13 cellular contexts compared by ENCODE assay signal in genomic region chr5:72557576-72558336, GRCh38. TPM values are rescaled to one million over a fixed set of nuclear protein-coding genes. Genes with fewer than 3 reads are reported as not detected.
DNase-seq lines count a peak whose midpoint lies in the region; ATAC-seq and TF ChIP-seq lines count a peak whose summit lies in the region.
"Had no signal": no experiment of that assay in that cellular context is flagged by ENCODE, and none has a peak within 500 bp of the region (broad histone marks: within the 10 kb centered on the region; RNA-seq: fewer than 3 reads in every experiment).

No MANE protein-coding gene starts in this region.

- H3K9me3 ChIP-seq in naive thymus-derived CD4-positive, alpha-beta T cell (ENCODE audit: control insufficient read depth in 2 of 3, low read length in 3 of 3) = no peaks in the 10 kb centered on the region
- H3K9me3 ChIP-seq in tibial artery = no peaks in the 10 kb centered on the region

- no peak overlapping the region for H3K4me3 ChIP-seq in naive thymus-derived CD4-positive, alpha-beta T cell (ENCODE audit: low read length)
- H3K4me3 ChIP-seq in tibial artery = no peak overlapping the region

- peak overlapping the region; percentile 56 for H3K4me3 Mint-ChIP-seq in activated CD4-positive, alpha-beta T cell treated with anti-CD3 and anti-CD28 coated beads, Interleukin-2, amount 10 ng/mL, durations not matched to agents 24 days and 14 days
- H3K4me3 Mint-ChIP-seq in naive thymus-derived CD4-positive, alpha-beta T cell = peak overlapping the region in 7 of 10 donors; percentile 10 to 85 (median 81)

- no peaks in the 10 kb centered on the region for H3K4me1 ChIP-seq in naive thymus-derived CD4-positive, alpha-beta T cell (ENCODE audit: control insufficient read depth in 2 of 2, insufficient read depth in 2 of 2, low read length in 2 of 2)
- peaks cover 0 to 16% (median 10%) of the 10 kb centered on the region in 4 donors for H3K4me1 ChIP-seq in tibial artery

- no peaks in the 10 kb centered on the region for H3K27me3 ChIP-seq in naive thymus-derived CD4-positive, alpha-beta T cell (ENCODE audit: control insufficient read depth in 2 of 2, insufficient read depth in 2 of 2, low read length in 2 of 2)
- H3K27me3 ChIP-seq in tibial artery = no peaks in the 10 kb centered on the region

- intact Hi-C loops in activated CD4-positive, alpha-beta T cell treated with anti-CD3 and anti-CD28 coated beads, Interleukin-2, amount 10 ng/mL, durations not matched to agents 24 days and 14 days (cut with micrococcal nuclease) = no loop called here
- intact Hi-C loops in naive thymus-derived CD4-positive, alpha-beta T cell (cut with micrococcal nuclease) = no loop called here
- intact Hi-C loops in tibial artery (cut with DNase I; ENCODE audit: low total_unique reads) = no loop called here

- peaks cover 32% of the 10 kb centered on the region for H3K27me3 Mint-ChIP-seq in activated CD4-positive, alpha-beta T cell treated with anti-CD3 and anti-CD28 coated beads, Interleukin-2, amount 10 ng/mL, durations not matched to agents 24 days and 14 days
- H3K27me3 Mint-ChIP-seq in naive thymus-derived CD4-positive, alpha-beta T cell = peaks cover 35 to 61% (median 43%) of the 10 kb centered on the region in 5 donors

- H3K36me3 Mint-ChIP-seq in activated CD4-positive, alpha-beta T cell treated with anti-CD3 and anti-CD28 coated beads, Interleukin-2, amount 10 ng/mL, durations not matched to agents 24 days and 14 days (ENCODE audit: low read depth) = no peaks in the 10 kb centered on the region
- no peaks in the 10 kb centered on the region for H3K36me3 Mint-ChIP-seq in naive thymus-derived CD4-positive, alpha-beta T cell

- no peaks in the 10 kb centered on the region for H3K9me3 Mint-ChIP-seq in activated CD4-positive, alpha-beta T cell treated with anti-CD3 and anti-CD28 coated beads, Interleukin-2, amount 10 ng/mL, durations not matched to agents 24 days and 14 days
- H3K9me3 Mint-ChIP-seq in naive thymus-derived CD4-positive, alpha-beta T cell = peaks cover 0 to 2% (median 0%) of the 10 kb centered on the region in 11 donors
- H3K9me3 Mint-ChIP-seq: activated CD4-positive, alpha-beta T cell treated with anti-CD3 and anti-CD28 coated beads, Interleukin-2, amount 10 ng/mL, durations not matched to agents 7 days and 5 days; activated naive CD4-positive, alpha-beta T cell treated with anti-CD3 and anti-CD28 coated beads for 36 hours had no signal

- peaks cover 8% of the 10 kb centered on the region for H3K4me1 Mint-ChIP-seq in activated CD4-positive, alpha-beta T cell treated with anti-CD3 and anti-CD28 coated beads, Interleukin-2, amount 10 ng/mL, durations not matched to agents 24 days and 14 days
- peaks cover 9 to 14% (median 12%) of the 10 kb centered on the region in 7 donors for H3K4me1 Mint-ChIP-seq in naive thymus-derived CD4-positive, alpha-beta T cell

- no peak overlapping the region for H3K27ac Mint-ChIP-seq in activated CD4-positive, alpha-beta T cell treated with anti-CD3 and anti-CD28 coated beads, Interleukin-2, amount 10 ng/mL, durations not matched to agents 24 days and 14 days
- no peak overlapping the region for H3K27ac Mint-ChIP-seq in naive thymus-derived CD4-positive, alpha-beta T cell
- H3K27ac Mint-ChIP-seq: activated naive CD4-positive, alpha-beta T cell treated with anti-CD3 and anti-CD28 coated beads for 36 hours had no signal

- CTCF ChIA-PET in naive thymus-derived CD4-positive, alpha-beta T cell (lab: Charles Lee) = interaction anchor here (0.6 kb wide), 1 partner anchor 18 kb away, joined by 4 read pairs; no protein-coding TSS in a partner anchor

- DNase-seq in activated CD4-positive, alpha-beta T cell treated with anti-CD3 and anti-CD28 coated beads, Interleukin-2, amount 10 ng/mL, durations not matched to agents 24 days and 14 days = no peak
- no peak for DNase-seq in activated CD4-positive, alpha-beta T cell treated with anti-CD3 and anti-CD28 coated beads for 4 hours
- DNase-seq in dermis microvascular lymphatic vessel endothelial cell (ENCODE audit: low read depth in 2 of 2) (peak; percentile 31 to 68), tibial artery (no peak), CD1c-positive myeloid dendritic cell (ENCODE audit: extremely low spot score) (no peak)
- no peak for DNase-seq in naive thymus-derived CD4-positive, alpha-beta T cell
- DNase-seq: NCI-H2227 treated with DMSO at 0.1 percent for 48 hours had no signal

- TF ChIP-seq CTCF in tibial artery (IDR thresholded peaks at IDR 0.05) = no peak

- ATAC-seq in naive thymus-derived CD4-positive, alpha-beta T cell = no peak
- ATAC-seq in HG03378 (IDR thresholded peaks at IDR 0.05; ENCODE audit: unreplicated experiment) (no peak), GM18861 (IDR thresholded peaks at IDR 0.05; ENCODE audit: unreplicated experiment) (no peak)

- no peak overlapping the region for H3K27ac ChIP-seq in naive thymus-derived CD4-positive, alpha-beta T cell (ENCODE audit: low read depth, low read length)
- peak overlapping the region; percentile 16 to 62 for H3K27ac ChIP-seq in tibial artery

- H3K36me3 ChIP-seq in naive thymus-derived CD4-positive, alpha-beta T cell (ENCODE audit: control insufficient read depth in 2 of 3, insufficient read depth in 3 of 3, low read length in 3 of 3) = no peaks in the 10 kb centered on the region
- H3K36me3 ChIP-seq in tibial artery = no peaks in the 10 kb centered on the region

- POLR2A ChIA-PET in naive thymus-derived CD4-positive, alpha-beta T cell (lab: Charles Lee) = no interaction called here

RNA-seq across cellular contexts. Expression of gene ZNF366, which starts 50.5 kb away (rescaled TPM):
- not detected in 2 replicates for total RNA-seq in activated CD4-positive, alpha-beta T cell treated with anti-CD3 and anti-CD28 coated beads, Interleukin-2, amount 10 ng/mL, durations not matched to agents 24 days and 14 days
- 1.6 and 1.9 TPM in 2 replicates for total RNA-seq in dermis microvascular lymphatic vessel endothelial cell
- 1 to 10 TPM in 1 of 5 experiments, under 1 TPM in 2, not detected in 2; 0.11 to 1.1 (median 0.19) TPM for total RNA-seq in naive thymus-derived CD4-positive, alpha-beta T cell
- polyA plus RNA-seq in naive thymus-derived CD4-positive, alpha-beta T cell = not detected
- total RNA-seq: A172; activated CD4-positive, alpha-beta T cell treated with anti-CD3 and anti-CD28 coated beads, Interleukin-2, amount 10 ng/mL, durations not matched to agents 7 days and 5 days; activated naive CD4-positive, alpha-beta T cell treated with anti-CD3 and anti-CD28 coated beads for 36 hours; H4 had no signal

Comparison
In these comparisons a context has a peak if more than half of its experiments do, and no peak if none do; other contexts are left out.
1. DNase-seq: peak in dermis microvascular lymphatic vessel endothelial cell (2 of 2); none in activated CD4-positive, alpha-beta T cell treated with anti-CD3 and anti-CD28 coated beads, Interleukin-2, amount 10 ng/mL, durations not matched to agents 24 days and 14 days (single experiment), activated CD4-positive, alpha-beta T cell treated with anti-CD3 and anti-CD28 coated beads for 4 hours (0 of 2), naive thymus-derived CD4-positive, alpha-beta T cell (0 of 9), tibial artery (0 of 2) and CD1c-positive myeloid dendritic cell (single experiment).